ENCODE assay signal across 28 cellular contexts in genomic region chr14:35231207-35231755, GRCh38.
DNase-seq lines count a peak whose midpoint lies in the region; ATAC-seq and TF ChIP-seq lines count a peak whose summit lies in the region.
"Had no signal": no experiment of that assay in that cellular context is flagged by ENCODE, and none has a peak within 500 bp of the region (broad histone marks: within the 10 kb centered on the region; RNA-seq: fewer than 3 reads in every experiment).

No MANE protein-coding gene starts in this region.

- no peaks in the 10 kb centered on the region for H3K36me3 ChIP-seq in adipocyte (ENCODE audit: control insufficient read depth, insufficient read depth, low read length, severe bottlenecking)
- no peaks in the 10 kb centered on the region for H3K36me3 ChIP-seq in tibial nerve
- H3K36me3 ChIP-seq: heart right ventricle, neural progenitor cell, pancreas had no signal

- 25 to 60% methylated on average over 2 of the region's 2 CpGs for WGBS in tibial nerve, 2 donors

- H3K4me3 Mint-ChIP-seq in immature natural killer cell = peak overlapping the region in 1 of 5 donors; percentile 44
- H3K4me3 Mint-ChIP-seq in stimulated activated naive B cell treated with anti-CD40 and anti-IgM and Interleukin-4, amounts not matched to agents 10 μg/mL and 1 μg/mL and 100 μg/mL, for 72 hours = no peak overlapping the region
- H3K4me3 Mint-ChIP-seq: activated CD4-positive, alpha-beta T cell treated with anti-CD3 and anti-CD28 coated beads for 36 hours; activated naive CD8-positive, alpha-beta T cell treated with anti-CD3 and anti-CD28 coated beads, Interleukin-2, amount 50 U/mL, for 24 hours; activated T-cell treated with anti-CD3 and anti-CD28 coated beads, Interleukin-2, amount 50 U/mL, for 24 hours; dendritic cell treated with granulocyte-macrophage colony-stimulating factor and Interleukin-4, amounts not matched to agents 40 ng/mL and 50 ng/mL, for 4 days; endodermal cell; neural progenitor cell had no signal

- H3K27me3 Mint-ChIP-seq in immature natural killer cell (ENCODE audit: low read depth in 3 of 3) = no peaks in the 10 kb centered on the region
- no peaks in the 10 kb centered on the region for H3K27me3 Mint-ChIP-seq in stimulated activated naive B cell treated with anti-CD40 and anti-IgM and Interleukin-4, amounts not matched to agents 10 μg/mL and 1 μg/mL and 100 μg/mL, for 72 hours
- H3K27me3 Mint-ChIP-seq: activated CD4-positive, alpha-beta T cell treated with anti-CD3 and anti-CD28 coated beads for 36 hours; activated naive CD8-positive, alpha-beta T cell treated with anti-CD3 and anti-CD28 coated beads, Interleukin-2, amount 50 U/mL, for 24 hours; activated T-cell treated with anti-CD3 and anti-CD28 coated beads, Interleukin-2, amount 50 U/mL, for 24 hours; CD8-positive, alpha-beta memory T cell; dendritic cell treated with granulocyte-macrophage colony-stimulating factor and Interleukin-4, amounts not matched to agents 40 ng/mL and 50 ng/mL, for 4 days had no signal

- H3K4me1 ChIP-seq in adipocyte (ENCODE audit: control insufficient read depth, insufficient read depth, low read length) = peaks cover 5% of the 10 kb centered on the region
- H3K4me1 ChIP-seq in tibial nerve = peaks cover 0 to 3% (median 0%) of the 10 kb centered on the region in 4 donors
- H3K4me1 ChIP-seq: neural progenitor cell, pancreas had no signal

- peak; percentile 30 for DNase-seq in NCI-H446 treated with DMSO at 0.1 percent for 48 hours (lab: John Stamatoyannopoulos, UW)
- no peak for DNase-seq in NCI-H446 (lab: John Stamatoyannopoulos, UW)
- peak; percentile 34 for DNase-seq in G401 (ENCODE audit: low spot score)
- DNase-seq in adipocyte (ENCODE audit: low read depth) = peak; percentile 41
- peak in 2 of 3 donors; percentile 9 to 12 for DNase-seq in immature natural killer cell
- DNase-seq in stimulated activated naive B cell treated with anti-CD40 and anti-IgM and Interleukin-4, amounts not matched to agents 10 μg/mL and 1 μg/mL and 100 μg/mL, for 72 hours = no peak
- DNase-seq in tibial nerve (ENCODE audit: low spot score in 2 of 2) = no peak
- DNase-seq in NCI-H146 (lab: John Stamatoyannopoulos, UW) = no peak
- DNase-seq: activated CD4-positive, alpha-beta T cell treated with anti-CD3 and anti-CD28 coated beads for 36 hours; activated naive CD4-positive, alpha-beta T cell; activated naive CD8-positive, alpha-beta T cell treated with anti-CD3 and anti-CD28 coated beads, Interleukin-2, amount 50 U/mL, for 24 hours; activated T-cell treated with anti-CD3 and anti-CD28 coated beads, Interleukin-2, amount 50 U/mL, for 24 hours; CD8-positive, alpha-beta memory T cell; endodermal cell; heart right ventricle; kidney; left ventricle myocardium superior; mesendoderm; NCI-H1417; NCI-H2171; NCI-H524 treated with DMSO at 0.1 percent for 48 hours; pancreas; PC-9; Right ventricle myocardium superior; stimulated activated naive CD8-positive, alpha-beta T cell treated with anti-CD3 and anti-CD28 coated beads, Interleukin-15, Interleukin-2, amounts not matched to agents 100 U/mL and 50 U/mL, for 24 hours had no signal

- ATAC-seq in stimulated activated naive B cell treated with anti-CD40 and anti-IgM and Interleukin-4, amounts not matched to agents 10 μg/mL and 1 μg/mL and 100 μg/mL, for 72 hours (replicated peaks) = no peak
- ATAC-seq: activated CD4-positive, alpha-beta T cell treated with anti-CD3 and anti-CD28 coated beads for 36 hours; activated naive CD8-positive, alpha-beta T cell treated with anti-CD3 and anti-CD28 coated beads, Interleukin-2, amount 50 U/mL, for 24 hours; heart right ventricle; left ventricle myocardium superior; pancreas; stimulated activated naive CD8-positive, alpha-beta T cell treated with anti-CD3 and anti-CD28 coated beads, Interleukin-15, Interleukin-2, amounts not matched to agents 100 U/mL and 50 U/mL, for 24 hours had no signal

- peaks cover 0 to 4% (median 0%) of the 10 kb centered on the region in 3 donors for H3K36me3 Mint-ChIP-seq in immature natural killer cell
- peaks cover 7 to 29% of the 10 kb centered on the region in 2 donors for H3K36me3 Mint-ChIP-seq in stimulated activated naive B cell treated with anti-CD40 and anti-IgM and Interleukin-4, amounts not matched to agents 10 μg/mL and 1 μg/mL and 100 μg/mL, for 72 hours

- H3K4me1 Mint-ChIP-seq in immature natural killer cell = peaks cover 20 to 34% of the 10 kb centered on the region in 2 donors
- H3K4me1 Mint-ChIP-seq in stimulated activated naive B cell treated with anti-CD40 and anti-IgM and Interleukin-4, amounts not matched to agents 10 μg/mL and 1 μg/mL and 100 μg/mL, for 72 hours = peaks cover 10 to 28% of the 10 kb centered on the region in 2 donors
- H3K4me1 Mint-ChIP-seq: endodermal cell had no signal

- H3K27me3 ChIP-seq in adipocyte (replicated peaks; ENCODE audit: control insufficient read depth, insufficient read depth, low read length) (no peaks in the 10 kb centered on the region), tibial nerve (no peaks in the 10 kb centered on the region)
- H3K27me3 ChIP-seq: heart right ventricle, neural progenitor cell, pancreas had no signal

- H3K9me3 Mint-ChIP-seq in immature natural killer cell = no peaks in the 10 kb centered on the region
- no peaks in the 10 kb centered on the region for H3K9me3 Mint-ChIP-seq in stimulated activated naive B cell treated with anti-CD40 and anti-IgM and Interleukin-4, amounts not matched to agents 10 μg/mL and 1 μg/mL and 100 μg/mL, for 72 hours
- H3K9me3 Mint-ChIP-seq: activated naive CD8-positive, alpha-beta T cell treated with anti-CD3 and anti-CD28 coated beads, Interleukin-2, amount 50 U/mL, for 24 hours; activated T-cell treated with anti-CD3 and anti-CD28 coated beads, Interleukin-2, amount 50 U/mL, for 24 hours; CD8-positive, alpha-beta memory T cell; dendritic cell treated with granulocyte-macrophage colony-stimulating factor and Interleukin-4, amounts not matched to agents 40 ng/mL and 50 ng/mL, for 4 days; endodermal cell; neural progenitor cell had no signal

- H3K9ac ChIP-seq in adipocyte (ENCODE audit: low read length) = no peak overlapping the region
- H3K9ac ChIP-seq: KMS-11, neural progenitor cell had no signal

- peak overlapping the region in 4 of 6 donors; percentile 47 to 86 (median 71) for H3K27ac Mint-ChIP-seq in immature natural killer cell
- H3K27ac Mint-ChIP-seq in stimulated activated naive B cell treated with anti-CD40 and anti-IgM and Interleukin-4, amounts not matched to agents 10 μg/mL and 1 μg/mL and 100 μg/mL, for 72 hours = no peak overlapping the region
- H3K27ac Mint-ChIP-seq: activated CD4-positive, alpha-beta T cell treated with anti-CD3 and anti-CD28 coated beads for 36 hours; activated naive CD8-positive, alpha-beta T cell treated with anti-CD3 and anti-CD28 coated beads, Interleukin-2, amount 50 U/mL, for 24 hours; activated T-cell treated with anti-CD3 and anti-CD28 coated beads, Interleukin-2, amount 50 U/mL, for 24 hours; dendritic cell treated with granulocyte-macrophage colony-stimulating factor and Interleukin-4, amounts not matched to agents 40 ng/mL and 50 ng/mL, for 4 days; endodermal cell; neural progenitor cell had no signal

- no peak for TF ChIP-seq POLR2A in tibial nerve (IDR thresholded peaks at IDR 0.05)

- TF ChIP-seq CTCF in tibial nerve (IDR thresholded peaks at IDR 0.05) = no peak

- H3K27ac ChIP-seq in tibial nerve = no peak overlapping the region
- H3K27ac ChIP-seq: heart right ventricle, KMS-11, neural progenitor cell, pancreas, PC-9 had no signal

- H3K9me3 ChIP-seq in adipocyte (ENCODE audit: control insufficient read depth, low read length) = no peaks in the 10 kb centered on the region
- H3K9me3 ChIP-seq in tibial nerve = no peaks in the 10 kb centered on the region
- H3K9me3 ChIP-seq: heart right ventricle, pancreas had no signal

- no peak overlapping the region for H3K4me3 ChIP-seq in adipocyte (ENCODE audit: low read length)
- no peak overlapping the region for H3K4me3 ChIP-seq in tibial nerve
- H3K4me3 ChIP-seq: heart right ventricle, neural progenitor cell, pancreas, PC-9 had no signal

- in situ Hi-C loops in G401 (cut with HindIII; ENCODE audit: low sequenced_read_pairs) = no loop called here

- no peak for TF ChIP-seq EP300 in tibial nerve (IDR thresholded peaks at IDR 0.05)

Comparison
In these comparisons a context has a peak if more than half of its experiments do, and no peak if none do; other contexts are left out.
1. DNase-seq: peak in NCI-H446 treated with DMSO at 0.1 percent for 48 hours (single experiment), G401 (single experiment), adipocyte (single experiment) and immature natural killer cell (2 of 3); none in NCI-H446 (0 of 2), stimulated activated naive B cell treated with anti-CD40 and anti-IgM and Interleukin-4, amounts not matched to agents 10 μg/mL and 1 μg/mL and 100 μg/mL, for 72 hours (single experiment), tibial nerve (0 of 2) and NCI-H146 (single experiment).